ENCODE assay signal across 23 cellular contexts in the genomic region with DNA sequence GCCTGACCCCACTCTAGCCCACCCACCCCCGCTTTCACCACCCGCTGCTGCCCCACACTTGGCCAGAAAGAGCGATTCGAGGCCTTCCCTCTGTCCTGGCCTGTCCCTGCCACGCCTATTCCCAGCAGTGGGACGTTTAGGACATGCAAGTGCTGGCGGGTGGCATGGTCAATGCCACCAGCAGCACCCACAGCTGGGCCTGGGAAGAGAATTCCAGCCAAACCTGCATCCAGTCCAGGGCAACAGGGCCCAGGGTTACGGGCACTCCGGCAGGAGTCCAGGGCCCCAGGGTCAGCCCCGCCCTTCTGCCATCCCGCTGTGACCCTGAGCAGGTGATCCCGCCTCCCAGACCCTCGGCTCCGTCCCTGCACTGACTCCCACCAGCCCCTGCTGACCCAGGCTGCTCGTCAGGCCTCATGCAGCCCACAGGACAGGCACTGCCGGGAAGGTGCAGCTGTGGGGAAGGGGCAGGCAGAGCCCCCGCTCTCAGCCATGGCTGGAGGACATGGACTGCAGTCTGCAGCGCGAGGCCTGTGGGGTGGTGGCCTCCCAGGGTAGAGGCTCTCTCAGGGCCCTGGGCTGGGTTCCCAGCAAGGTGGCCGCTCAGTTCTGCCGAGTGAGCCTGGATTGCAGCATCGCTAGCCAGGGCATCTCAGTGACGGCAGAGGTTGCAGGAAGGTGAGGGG. TPM values are rescaled to one million over a fixed set of nuclear protein-coding genes. Genes with fewer than 3 reads are reported as not detected.
"Had no signal": no experiment of that assay in that cellular context is flagged by ENCODE, and none has a peak within 500 bp of the region (broad histone marks: within the 10 kb centered on the region; RNA-seq: fewer than 3 reads in every experiment).

No MANE protein-coding gene starts in this region.

- H3K4me3 Mint-ChIP-seq: activated CD4-positive, alpha-beta memory T cell treated with anti-CD3 and anti-CD28 coated beads, Interleukin-2, amount 10 ng/mL, durations not matched to agents 7 days and 5 days; activated CD4-positive, alpha-beta T cell treated with anti-CD3 and anti-CD28 coated beads, Interleukin-2, amount 10 ng/mL, durations not matched to agents 7 days and 5 days; activated naive CD8-positive, alpha-beta T cell; activated T-cell treated with anti-CD3 and anti-CD28 coated beads, Interleukin-2, amount 50 U/mL, for 72 hours; central memory CD8-positive, alpha-beta T cell; dendritic cell treated with granulocyte-macrophage colony-stimulating factor and Interleukin-4, amounts not matched to agents 40 ng/mL and 50 ng/mL, for 4 days; stimulated activated naive B cell treated with anti-CD40 and anti-IgM and Interleukin-4, amounts not matched to agents 10 μg/mL and 1 μg/mL and 100 μg/mL, for 72 hours; T-helper 17 cell had no signal

- H3K36me3 Mint-ChIP-seq: activated naive CD8-positive, alpha-beta T cell; stimulated activated naive B cell treated with anti-CD40 and anti-IgM and Interleukin-4, amounts not matched to agents 10 μg/mL and 1 μg/mL and 100 μg/mL, for 72 hours had no signal

- H3K27me3 ChIP-seq: esophagus muscularis mucosa, heart right ventricle, pancreas, right atrium auricular region, stomach, thyroid gland, upper lobe of right lung had no signal

- H3K27ac Mint-ChIP-seq: activated CD4-positive, alpha-beta memory T cell treated with anti-CD3 and anti-CD28 coated beads, Interleukin-2, amount 10 ng/mL, durations not matched to agents 7 days and 5 days; activated CD4-positive, alpha-beta T cell treated with anti-CD3 and anti-CD28 coated beads, Interleukin-2, amount 10 ng/mL, durations not matched to agents 7 days and 5 days; activated naive CD8-positive, alpha-beta T cell; activated T-cell treated with anti-CD3 and anti-CD28 coated beads, Interleukin-2, amount 50 U/mL, for 72 hours; dendritic cell treated with granulocyte-macrophage colony-stimulating factor and Interleukin-4, amounts not matched to agents 40 ng/mL and 50 ng/mL, for 4 days; stimulated activated naive B cell treated with anti-CD40 and anti-IgM and Interleukin-4, amounts not matched to agents 10 μg/mL and 1 μg/mL and 100 μg/mL, for 72 hours; T-helper 17 cell had no signal

- H3K36me3 ChIP-seq: esophagus muscularis mucosa, heart right ventricle, lower lobe of right lung, pancreas, right atrium auricular region, stomach, thyroid gland, upper lobe of right lung had no signal

- H3K9me3 Mint-ChIP-seq: activated CD4-positive, alpha-beta memory T cell treated with anti-CD3 and anti-CD28 coated beads, Interleukin-2, amount 10 ng/mL, durations not matched to agents 7 days and 5 days; activated CD4-positive, alpha-beta T cell treated with anti-CD3 and anti-CD28 coated beads, Interleukin-2, amount 10 ng/mL, durations not matched to agents 7 days and 5 days; activated T-cell treated with anti-CD3 and anti-CD28 coated beads, Interleukin-2, amount 50 U/mL, for 72 hours; central memory CD8-positive, alpha-beta T cell; dendritic cell treated with granulocyte-macrophage colony-stimulating factor and Interleukin-4, amounts not matched to agents 40 ng/mL and 50 ng/mL, for 4 days; nephron; stimulated activated naive B cell treated with anti-CD40 and anti-IgM and Interleukin-4, amounts not matched to agents 10 μg/mL and 1 μg/mL and 100 μg/mL, for 72 hours had no signal

- H3K4me1 Mint-ChIP-seq: activated CD4-positive, alpha-beta memory T cell treated with anti-CD3 and anti-CD28 coated beads, Interleukin-2, amount 10 ng/mL, durations not matched to agents 7 days and 5 days; activated CD4-positive, alpha-beta T cell treated with anti-CD3 and anti-CD28 coated beads, Interleukin-2, amount 10 ng/mL, durations not matched to agents 7 days and 5 days; central memory CD8-positive, alpha-beta T cell; T-helper 17 cell had no signal

- DNase-seq: activated CD4-positive, alpha-beta memory T cell treated with anti-CD3 and anti-CD28 coated beads, Interleukin-2, amount 10 ng/mL, durations not matched to agents 7 days and 5 days; activated CD4-positive, alpha-beta T cell treated with anti-CD3 and anti-CD28 coated beads for 1 hour; activated CD4-positive, alpha-beta T cell treated with anti-CD3 and anti-CD28 coated beads, Interleukin-2, amount 10 ng/mL, durations not matched to agents 7 days and 5 days; activated naive CD4-positive, alpha-beta T cell; activated T-cell treated with anti-CD3 and anti-CD28 coated beads, Interleukin-2, amount 50 U/mL, for 72 hours; foreskin keratinocyte; lower lobe of right lung; psoas muscle; stimulated activated CD4-positive, alpha-beta T cell treated with anti-CD3 and anti-CD28 coated beads, Interleukin-15, amount 100 ng/mL, for 24 hours; stimulated activated CD4-positive, alpha-beta T cell treated with anti-CD3 and anti-CD28 coated beads, Interleukin-2, amount 100 ng/mL, for 24 hours; stimulated activated naive B cell treated with anti-CD40 and anti-IgM and Interleukin-4, amounts not matched to agents 10 μg/mL and 1 μg/mL and 100 μg/mL, for 72 hours; stomach; T-helper 17 cell; thyroid gland; upper lobe of right lung had no signal

- FAIRE-seq: pancreas had no signal

- H3K27me3 Mint-ChIP-seq: activated CD4-positive, alpha-beta memory T cell treated with anti-CD3 and anti-CD28 coated beads, Interleukin-2, amount 10 ng/mL, durations not matched to agents 7 days and 5 days; dendritic cell treated with granulocyte-macrophage colony-stimulating factor and Interleukin-4, amounts not matched to agents 40 ng/mL and 50 ng/mL, for 4 days had no signal

- H3K9me3 ChIP-seq: esophagus muscularis mucosa, heart right ventricle, lower lobe of right lung, pancreas, psoas muscle, right atrium auricular region, stomach, thyroid gland, upper lobe of right lung had no signal

- H3K4me1 ChIP-seq: foreskin keratinocyte, pancreas, psoas muscle had no signal

- ATAC-seq: activated T-cell treated with anti-CD3 and anti-CD28 coated beads, Interleukin-2, amount 50 U/mL, for 72 hours; foreskin keratinocyte; heart right ventricle; stimulated activated naive B cell treated with anti-CD40 and anti-IgM and Interleukin-4, amounts not matched to agents 10 μg/mL and 1 μg/mL and 100 μg/mL, for 72 hours; T-helper 17 cell had no signal

- H3K4me3 ChIP-seq: esophagus muscularis mucosa, heart right ventricle, lower lobe of right lung, pancreas, psoas muscle, right atrium auricular region, stomach, thyroid gland, upper lobe of right lung had no signal

- H3K27ac ChIP-seq: esophagus muscularis mucosa, foreskin keratinocyte, heart right ventricle, lower lobe of right lung, pancreas, psoas muscle, right atrium auricular region, stomach, thyroid gland, upper lobe of right lung had no signal

RNA-seq across cellular contexts. Expression of gene HTRA3, which starts 6.8 kb away (rescaled TPM):
- total RNA-seq: activated CD4-positive, alpha-beta memory T cell treated with anti-CD3 and anti-CD28 coated beads, Interleukin-2, amount 10 ng/mL, durations not matched to agents 7 days and 5 days; activated CD4-positive, alpha-beta T cell treated with anti-CD3 and anti-CD28 coated beads, Interleukin-2, amount 10 ng/mL, durations not matched to agents 7 days and 5 days; activated T-cell treated with anti-CD3 and anti-CD28 coated beads, Interleukin-2, amount 50 U/mL, for 72 hours; foreskin keratinocyte; T-helper 17 cell had no signal
- polyA plus RNA-seq: foreskin keratinocyte had no signal
